ENCODE assay signal across 1 cellular context in the genomic region with DNA sequence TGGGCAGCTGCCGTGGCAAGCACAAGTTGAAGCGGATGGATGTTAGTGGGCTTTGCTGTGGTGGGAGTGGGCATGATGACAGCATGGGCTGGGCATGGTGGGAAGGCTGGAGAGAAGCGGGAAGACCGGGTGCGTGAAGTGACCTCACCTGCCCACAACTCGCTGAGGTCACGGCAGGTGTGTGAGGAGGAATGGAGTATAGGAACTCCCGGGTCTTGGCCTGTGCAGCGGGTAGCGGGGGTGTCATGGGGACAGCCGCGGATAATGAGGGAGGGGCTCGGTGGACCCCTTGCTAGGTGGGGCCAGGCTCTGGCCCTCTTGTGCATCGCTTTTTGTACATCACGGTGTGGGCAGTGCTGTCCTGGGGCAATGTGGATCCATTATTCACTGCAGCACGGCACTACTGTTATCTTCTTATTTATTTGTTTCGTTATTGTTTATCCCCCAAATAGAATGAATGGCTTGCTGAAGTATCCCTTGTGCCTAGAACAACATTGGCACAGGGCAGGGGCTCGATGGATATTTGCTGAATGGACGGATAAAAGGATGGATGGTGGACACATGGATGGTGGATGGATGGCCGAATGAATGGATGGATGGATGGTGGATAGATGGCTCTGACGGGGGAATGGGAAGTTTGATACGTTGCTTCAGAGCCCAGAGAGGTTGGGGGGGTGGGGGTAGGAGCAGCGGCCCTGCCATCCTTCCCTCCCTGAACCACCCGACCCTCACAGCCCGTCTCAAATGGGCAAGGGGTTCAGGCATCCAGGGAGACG.
TF ChIP-seq lines count a peak whose summit lies in the region.

No MANE protein-coding gene starts in this region.

TF ChIP-seq in H1, 55 proteins besides CTCF, POLR2A, EP300 and RAD21:
- TF ChIP-seq SP4 (IDR thresholded peaks at IDR 0.05; ENCODE audit: low read length) (no peak), CBX8 (IDR thresholded peaks at IDR 0.05; ENCODE audit: borderline replicate concordance, low read depth, low read length) (no peak), SIN3A (conservative IDR thresholded peaks at IDR 0.05 in 1 of 2, IDR thresholded peaks at IDR 0.05 in 1 of 2; ENCODE audit: low read depth in 1 of 2, low read length in 2 of 2) (no peak), SIX5 (IDR thresholded peaks at IDR 0.05; ENCODE audit: low read depth, low read length) (no peak), TBP (IDR thresholded peaks at IDR 0.05; ENCODE audit: low read depth, low read length) (no peak)
